19 cellular contexts compared by ENCODE assay signal in genomic region chr22:44428941-44429615, GRCh38.
"Had no signal": no experiment of that assay in that cellular context is flagged by ENCODE, and none has a peak within 500 bp of the region (broad histone marks: within the 10 kb centered on the region; RNA-seq: fewer than 3 reads in every experiment).

No MANE protein-coding gene starts in this region.

- H3K4me1 Mint-ChIP-seq: activated CD4-positive, alpha-beta memory T cell treated with anti-CD3 and anti-CD28 coated beads, Interleukin-2, amount 10 ng/mL, durations not matched to agents 7 days and 5 days had no signal

- H3K27ac Mint-ChIP-seq: activated CD4-positive, alpha-beta memory T cell treated with anti-CD3 and anti-CD28 coated beads, Interleukin-2, amount 10 ng/mL, durations not matched to agents 7 days and 5 days; activated T-cell treated with anti-CD3 and anti-CD28 coated beads, Interleukin-2, amount 50 U/mL, for 24 hours; activated T-helper 2 cell treated with anti-CD3 and anti-CD28 coated beads, Interferon-gamma antibody, Interleukin-2, Interleukin-4, amounts not matched to agents 10 μg/mL and 5 μg/mL and 100 μg/mL, durations not matched to agents 14 hours and 24 hours and 36 hours; dendritic cell treated with granulocyte-macrophage colony-stimulating factor and Interleukin-4, amounts not matched to agents 40 ng/mL and 50 ng/mL, for 4 days; mesothelial cell of epicardium; natural killer cell treated with Interleukin-12 subunit alpha and Interleukin-12 subunit beta and Interleukin-15 and Interleukin-18, amount 100 ng/mL, for 72 hours; stimulated activated naive CD8-positive, alpha-beta T cell treated with anti-CD3 and anti-CD28 coated beads, Interleukin-15, Interleukin-2, amounts not matched to agents 100 ng/mL and 50 ng/mL, for 24 hours; T-helper 2 cell treated with Interferon-gamma antibody and Interleukin-4, amounts not matched to agents 5 μg/mL and 100 μg/mL, for 36 hours; WTC11 had no signal

- H3K27me3 Mint-ChIP-seq: activated CD4-positive, alpha-beta memory T cell treated with anti-CD3 and anti-CD28 coated beads, Interleukin-2, amount 10 ng/mL, durations not matched to agents 7 days and 5 days; activated T-cell treated with anti-CD3 and anti-CD28 coated beads, Interleukin-2, amount 50 U/mL, for 24 hours; stimulated activated naive CD8-positive, alpha-beta T cell treated with anti-CD3 and anti-CD28 coated beads, Interleukin-15, Interleukin-2, amounts not matched to agents 100 ng/mL and 50 ng/mL, for 24 hours had no signal

- H3K36me3 Mint-ChIP-seq: activated naive CD4-positive, alpha-beta T cell treated with anti-CD3 and anti-CD28 coated beads, Interleukin-2, amount 50 U/mL, for 72 hours; mesothelial cell of epicardium; natural killer cell treated with Interleukin-12 subunit alpha and Interleukin-12 subunit beta and Interleukin-15 and Interleukin-18, amount 100 ng/mL, for 72 hours; WTC11 had no signal

- DNase-seq: activated CD4-positive, alpha-beta memory T cell treated with anti-CD3 and anti-CD28 coated beads, Interleukin-2, amount 10 ng/mL, durations not matched to agents 7 days and 5 days; activated CD4-positive, alpha-beta T cell treated with anti-CD3 and anti-CD28 coated beads for 4 hours; activated T-cell treated with anti-CD3 and anti-CD28 coated beads, Interleukin-2, amount 50 U/mL, for 24 hours; adrenal gland; effector memory CD4-positive, alpha-beta T cell; foreskin fibroblast; left colon; nucleus accumbens; stimulated activated CD4-positive, alpha-beta T cell treated with anti-CD3 and anti-CD28 coated beads, Interleukin-15, amount 100 ng/mL, for 24 hours; stimulated activated CD4-positive, alpha-beta T cell treated with anti-CD3 and anti-CD28 coated beads, Interleukin-2, amount 100 ng/mL, for 48 hours; SW 1271 had no signal

- H3K4me3 Mint-ChIP-seq: activated CD4-positive, alpha-beta memory T cell treated with anti-CD3 and anti-CD28 coated beads, Interleukin-2, amount 10 ng/mL, durations not matched to agents 7 days and 5 days; activated T-cell treated with anti-CD3 and anti-CD28 coated beads, Interleukin-2, amount 50 U/mL, for 24 hours; dendritic cell treated with granulocyte-macrophage colony-stimulating factor and Interleukin-4, amounts not matched to agents 40 ng/mL and 50 ng/mL, for 4 days; mesothelial cell of epicardium; natural killer cell treated with Interleukin-12 subunit alpha and Interleukin-12 subunit beta and Interleukin-15 and Interleukin-18, amount 100 ng/mL, for 72 hours; stimulated activated naive CD8-positive, alpha-beta T cell treated with anti-CD3 and anti-CD28 coated beads, Interleukin-15, Interleukin-2, amounts not matched to agents 100 ng/mL and 50 ng/mL, for 24 hours; T-helper 2 cell treated with Interferon-gamma antibody and Interleukin-4, amounts not matched to agents 5 μg/mL and 100 μg/mL, for 36 hours; WTC11 had no signal

- H3K9me3 Mint-ChIP-seq: activated CD4-positive, alpha-beta memory T cell treated with anti-CD3 and anti-CD28 coated beads, Interleukin-2, amount 10 ng/mL, durations not matched to agents 7 days and 5 days; activated naive CD4-positive, alpha-beta T cell treated with anti-CD3 and anti-CD28 coated beads, Interleukin-2, amount 50 U/mL, for 72 hours; activated T-cell treated with anti-CD3 and anti-CD28 coated beads, Interleukin-2, amount 50 U/mL, for 24 hours; activated T-helper 2 cell treated with anti-CD3 and anti-CD28 coated beads, Interferon-gamma antibody, Interleukin-2, Interleukin-4, amounts not matched to agents 10 μg/mL and 5 μg/mL and 100 μg/mL, durations not matched to agents 14 hours and 24 hours and 36 hours; dendritic cell treated with granulocyte-macrophage colony-stimulating factor and Interleukin-4, amounts not matched to agents 40 ng/mL and 50 ng/mL, for 4 days; mesothelial cell of epicardium; natural killer cell treated with Interleukin-12 subunit alpha and Interleukin-12 subunit beta and Interleukin-15 and Interleukin-18, amount 100 ng/mL, for 72 hours; stimulated activated naive CD8-positive, alpha-beta T cell treated with anti-CD3 and anti-CD28 coated beads, Interleukin-15, Interleukin-2, amounts not matched to agents 100 ng/mL and 50 ng/mL, for 24 hours; T-helper 2 cell treated with Interferon-gamma antibody and Interleukin-4, amounts not matched to agents 5 μg/mL and 100 μg/mL, for 36 hours; WTC11 had no signal
